Comparison of ENCODE assay signal across 18 cellular contexts in genomic region chrX:20372533-20372932, GRCh38.
DNase-seq lines count a peak whose midpoint lies in the region; ATAC-seq and TF ChIP-seq lines count a peak whose summit lies in the region.
"Had no signal": no experiment of that assay in that cellular context is flagged by ENCODE, and none has a peak within 500 bp of the region (broad histone marks: within the 10 kb centered on the region; RNA-seq: fewer than 3 reads in every experiment).

No MANE protein-coding gene starts in this region.

- no peak for ATAC-seq in right cardiac atrium
- ATAC-seq: activated T-cell treated with anti-CD3 and anti-CD28 coated beads, Interleukin-2, amount 50 U/mL, for 72 hours had no signal

- no peak for TF ChIP-seq POLR2A in adrenal gland (IDR thresholded peaks at IDR 0.05)

- 77% methylated on average over 1 of the region's 1 CpG for whole genome bisulfite sequencing in right cardiac atrium
- 37 to 62% (median 49%) methylated on average over 1 of the region's 1 CpG for WGBS in adrenal gland, 4 donors

- intact Hi-C loops in right cardiac atrium (cut with DNase I): no loop called here
- intact Hi-C loops in adrenal gland (cut with DNase I): no loop called here

- no peaks in the 10 kb centered on the region for H3K9me3 ChIP-seq in right cardiac atrium (ENCODE audit: control insufficient read depth, low read length)
- H3K9me3 ChIP-seq in adrenal gland (replicated peaks in 1 of 3): no peaks in the 10 kb centered on the region
- H3K9me3 ChIP-seq: spleen, stomach had no signal

- in situ Hi-C loops in Caki2 (cut with HindIII; ENCODE audit: low pct_unique_long_range_greater_than_20kb, low sequenced_read_pairs): no loop called here

- no peak for TF ChIP-seq CTCF in cardiac fibroblast (IDR thresholded peaks at IDR 0.05; ENCODE audit: low read depth, low read length)
- TF ChIP-seq CTCF in adrenal gland (IDR thresholded peaks at IDR 0.05): no peak

- H3K27ac ChIP-seq in right cardiac atrium (ENCODE audit: low read length) (no peak overlapping the region), adrenal gland (no peak overlapping the region)
- H3K27ac ChIP-seq: spleen, stomach had no signal

- H3K27me3 ChIP-seq in right cardiac atrium (ENCODE audit: control insufficient read depth, insufficient read depth) (no peaks in the 10 kb centered on the region), adrenal gland (peaks cover 14% of the 10 kb centered on the region)
- H3K27me3 ChIP-seq: spleen, stomach had no signal

- H3K4me1 ChIP-seq in right cardiac atrium (ENCODE audit: control insufficient read depth, insufficient read depth, low read length) (peaks cover 6% of the 10 kb centered on the region), adrenal gland (replicated peaks in 1 of 2) (no peaks in the 10 kb centered on the region)

- H3K4me3 ChIP-seq in cardiac fibroblast (replicated peaks in 1 of 2; ENCODE audit: low read depth in 2 of 2, low read length in 2 of 2) (no peak overlapping the region), right cardiac atrium (ENCODE audit: low read length) (no peak overlapping the region), adrenal gland (no peak overlapping the region)
- H3K4me3 ChIP-seq: lung, spleen, stomach had no signal

- no peaks in the 10 kb centered on the region for H3K36me3 ChIP-seq in adrenal gland (replicated peaks in 1 of 2)
- H3K36me3 ChIP-seq: spleen, stomach had no signal

- peak; percentile 18 for DNase-seq in Caki2 (ENCODE audit: low read depth)
- peak; percentile 70 for DNase-seq in M059J (ENCODE audit: low read depth)
- peak; percentile 43 to 46 for DNase-seq in cardiac fibroblast (ENCODE audit: low read depth in 2 of 2)
- peak; percentile 26 for DNase-seq in myocyte (ENCODE audit: low read depth)
- DNase-seq in right cardiac atrium: no peak
- DNase-seq in COR-L47 (lab: John Stamatoyannopoulos, UW): no peak
- no peak for DNase-seq in adrenal gland
- no peak for DNase-seq in GOT3 (lab: John Stamatoyannopoulos, UW)
- DNase-seq: activated T-cell treated with anti-CD3 and anti-CD28 coated beads, Interleukin-2, amount 50 U/mL, for 72 hours; AML-193; amygdala; DMS153; Karpas-422; NCI-H1930; NCI-H82; spleen; stomach had no signal

Comparison
In these comparisons a context has a peak if more than half of its experiments do, and no peak if none do; other contexts are left out.
1. DNase-seq: peak in Caki2 (single experiment), M059J (single experiment), cardiac fibroblast (2 of 2) and myocyte (single experiment); none in right cardiac atrium (0 of 3), COR-L47 (single experiment), adrenal gland (0 of 7) and GOT3 (single experiment).